Comparison of ENCODE assay signal across 8 cellular contexts in genomic region chr18:2104620-2105462, GRCh38.
A peak's percentile ranks its signal among the peaks of the same experiment; 100 is the strongest.
DNase-seq lines count a peak whose midpoint lies in the region; ATAC-seq and TF ChIP-seq lines count a peak whose summit lies in the region.

No MANE protein-coding gene starts in this region.

- TF ChIP-seq POLR2A in erythroblast (IDR thresholded peaks at IDR 0.05; ENCODE audit: low read length) = no peak

- ATAC-seq in HG02610 (IDR thresholded peaks at IDR 0.05; ENCODE audit: unreplicated experiment) = peak; percentile 84

- POLR2A ChIA-PET in activated CD4-positive, alpha-beta memory T cell treated with anti-CD3 and anti-CD28 coated beads, Interleukin-2, amount 10 ng/mL, durations not matched to agents 7 days and 5 days (lab: Charles Lee) = no interaction called here

- no peaks in the 10 kb centered on the region for H3K9me3 Mint-ChIP-seq in activated CD4-positive, alpha-beta memory T cell treated with anti-CD3 and anti-CD28 coated beads, Interleukin-2, amount 10 ng/mL, durations not matched to agents 7 days and 5 days
- H3K9me3 Mint-ChIP-seq in nephron = no peaks in the 10 kb centered on the region

- H3K4me1 Mint-ChIP-seq in activated CD4-positive, alpha-beta memory T cell treated with anti-CD3 and anti-CD28 coated beads, Interleukin-2, amount 10 ng/mL, durations not matched to agents 7 days and 5 days = no peaks in the 10 kb centered on the region
- no peaks in the 10 kb centered on the region for H3K4me1 Mint-ChIP-seq in nephron

- TF ChIP-seq CTCF in 22Rv1 (IDR thresholded peaks at IDR 0.05) = peak; percentile 93
- TF ChIP-seq CTCF in GM12874 (IDR thresholded peaks at IDR 0.05; ENCODE audit: insufficient read depth, low read depth, low read length) = peak; percentile 85
- TF ChIP-seq CTCF in nephron (IDR thresholded peaks at IDR 0.05; ENCODE audit: unreplicated experiment in 3 of 3) = peak; percentile 49 to 57 (median 50)

- H3K27ac ChIP-seq in 22Rv1 = no peak overlapping the region

- DNase-seq in NCI-H1048 (lab: John Stamatoyannopoulos, UW) (peak; percentile 17), erythroblast (lab: John Stamatoyannopoulos, UW) (peak; percentile 64 to 83), NCI-H2196 treated with DMSO at 0.1 percent for 48 hours (lab: John Stamatoyannopoulos, UW; ENCODE audit: unreplicated experiment) (no peak)
- peak; percentile 53 for DNase-seq in activated CD4-positive, alpha-beta memory T cell treated with anti-CD3 and anti-CD28 coated beads, Interleukin-2, amount 10 ng/mL, durations not matched to agents 7 days and 5 days

- no peak overlapping the region for H3K27ac Mint-ChIP-seq in activated CD4-positive, alpha-beta memory T cell treated with anti-CD3 and anti-CD28 coated beads, Interleukin-2, amount 10 ng/mL, durations not matched to agents 7 days and 5 days
- H3K27ac Mint-ChIP-seq in nephron = no peak overlapping the region

- no peak overlapping the region for H3K4me3 Mint-ChIP-seq in activated CD4-positive, alpha-beta memory T cell treated with anti-CD3 and anti-CD28 coated beads, Interleukin-2, amount 10 ng/mL, durations not matched to agents 7 days and 5 days
- no peak overlapping the region for H3K4me3 Mint-ChIP-seq in nephron

- H3K27me3 Mint-ChIP-seq in activated CD4-positive, alpha-beta memory T cell treated with anti-CD3 and anti-CD28 coated beads, Interleukin-2, amount 10 ng/mL, durations not matched to agents 7 days and 5 days = peaks cover 3% of the 10 kb centered on the region
- no peaks in the 10 kb centered on the region for H3K27me3 Mint-ChIP-seq in nephron (ENCODE audit: low read depth)

- CTCF ChIA-PET in activated CD4-positive, alpha-beta memory T cell treated with anti-CD3 and anti-CD28 coated beads, Interleukin-2, amount 10 ng/mL, durations not matched to agents 7 days and 5 days (lab: Charles Lee) = interaction anchor here (0.7 to 3.0 kb wide), 16 partner anchors 8 to 1601 kb away, joined by 3 to 20 read pairs (median 6); no protein-coding TSS in a partner anchor

- no peaks in the 10 kb centered on the region for H3K36me3 Mint-ChIP-seq in activated CD4-positive, alpha-beta memory T cell treated with anti-CD3 and anti-CD28 coated beads, Interleukin-2, amount 10 ng/mL, durations not matched to agents 7 days and 5 days (ENCODE audit: low read depth)
- no peaks in the 10 kb centered on the region for H3K36me3 Mint-ChIP-seq in nephron (ENCODE audit: low read depth)
